ENCODE assay signal across 8 cellular contexts in the genomic region with DNA sequence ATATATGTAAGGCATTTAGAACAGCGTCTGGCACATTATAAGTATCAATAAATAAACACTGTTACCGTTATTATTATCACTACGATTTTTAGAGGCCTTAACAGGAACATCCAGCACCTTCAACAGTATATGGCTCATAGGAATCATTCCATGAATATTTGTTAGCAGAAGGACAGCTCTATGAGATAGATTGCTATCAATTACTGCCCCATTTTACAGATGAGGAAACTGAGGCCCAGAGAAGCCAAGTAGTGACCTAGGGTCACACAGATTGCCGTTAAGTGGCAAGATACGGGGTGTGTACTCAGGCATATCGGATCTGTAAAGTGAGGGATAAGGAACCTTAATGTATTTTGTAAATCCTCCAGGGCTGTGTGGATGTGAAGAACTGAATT. TPM values are rescaled to one million over a fixed set of nuclear protein-coding genes. Genes with fewer than 3 reads are reported as not detected.
DNase-seq lines count a peak whose midpoint lies in the region; ATAC-seq, FAIRE-seq and TF ChIP-seq lines count a peak whose summit lies in the region.

No MANE protein-coding gene starts in this region.

- TF ChIP-seq POLR2A in A549 (IDR thresholded peaks at IDR 0.05; ENCODE audit: low read length) (no peak), IMR-90 (IDR thresholded peaks at IDR 0.05; ENCODE audit: low read depth, low read length) (no peak)

- TF ChIP-seq RAD21 in A549 (conservative IDR thresholded peaks at IDR 0.05 in 1 of 2, IDR thresholded peaks at IDR 0.05 in 1 of 2) (no peak; a peak in 1 of 5 replicates), IMR-90 (IDR thresholded peaks at IDR 0.05; ENCODE audit: low read length) (no peak)

- no peaks in the 10 kb centered on the region for H3K9me3 ChIP-seq in A549
- no peaks in the 10 kb centered on the region for H3K9me3 ChIP-seq in IMR-90 (ENCODE audit: control insufficient read depth, insufficient read depth, low read length)
- H3K9me3 ChIP-seq in muscle layer of colon (ENCODE audit: low read length) = no peaks in the 10 kb centered on the region

- H3K36me3 ChIP-seq in IMR-90 (ENCODE audit: control insufficient read depth, insufficient read depth, low read length) (0 out of 2 replicates have a peak, but pooled peaks cover 2% of the 10 kb centered on the region), muscle layer of colon (ENCODE audit: insufficient read depth, low read length) (peaks cover 2% of the 10 kb centered on the region)

- 0 out of 2 replicates have a peak overlapping the region, but pooled peaks have one; percentile 11 for H3K56ac ChIP-seq in IMR-90 (ENCODE audit: extremely low read depth, insufficient read depth, low read length)

- CTCF ChIA-PET in A549 (lab: Yijun Ruan, JAX) (interaction anchor here (0.6 to 9.1 kb wide), 33 partner anchors 9 to 190 kb away, joined by 3 to 195 read pairs (median 4); a partner anchor contains a TSS), IMR-90 (lab: Yijun Ruan, JAX) (interaction anchor here (0.8 to 2.5 kb wide), 9 partner anchors 14 to 328 kb away, joined by 3 to 22 read pairs (median 4); a partner anchor contains a TSS)

- peak overlapping the region; percentile 3; the same call in 1 of the 2 replicates for H3K23ac ChIP-seq in IMR-90 (ENCODE audit: low read depth, low read length)

- dilution Hi-C loops in IMR-90 (cut with HindIII; ENCODE audit: low sequenced_read_pairs, unreplicated experiment) = no loop called here

- H3K27ac ChIP-seq in A549 (peak overlapping the region; percentile 86 to 92), IMR-90 (ENCODE audit: insufficient read depth, low read length) (peak overlapping the region; percentile 33), caudate nucleus (ENCODE audit: low read depth, low read length) (peak overlapping the region; percentile 92), muscle layer of colon (ENCODE audit: low read depth, low read length) (no peak overlapping the region)

- no peak for FAIRE-seq in A549 (lab: Jason Lieb, UNC)

- BruUV-seq in IMR-90 (replicated peaks; lab: Mats Ljungman, UMichigan) = no TSS peak

- ATAC-seq in A549 (no peak), IMR-90 (ENCODE audit: low read depth) (no peak), GM18858 (IDR thresholded peaks at IDR 0.05; ENCODE audit: unreplicated experiment) (no peak), HG02981 (IDR thresholded peaks at IDR 0.05; ENCODE audit: unreplicated experiment) (no peak)

- peaks cover 7 to 25% of the 10 kb centered on the region in 2 experiments; a peak in 2 of 4 replicates for H3K79me1 ChIP-seq in IMR-90 (ENCODE audit: low read depth in 1 of 2, low read length in 2 of 2)

- whole genome bisulfite sequencing in A549 (ENCODE audit: missing lambda C conversion rate) = 24% methylated on average over 6 of the region's 6 CpGs
- 32% methylated on average over 3 of the region's 6 CpGs; no CpG with 5 or more reads in 1 of the 2 experiments for WGBS in IMR-90 (ENCODE audit: extremely low coverage in 2 of 2, insufficient read length in 1 of 2), 2 experiments

- H3K4me3 ChIP-seq in A549 = peak overlapping the region; percentile 69
- H3K4me3 ChIP-seq in IMR-90 (ENCODE audit: insufficient read depth, low read depth, low read length) = peak overlapping the region; percentile 46
- H3K4me3 ChIP-seq in muscle layer of colon (ENCODE audit: low read depth in 1 of 2, low read length in 2 of 2) = peak overlapping the region; percentile 72 to 75

- peak overlapping the region; percentile 12; the same call in 1 of the 2 replicates for H2BK20ac ChIP-seq in IMR-90 (ENCODE audit: low read depth, low read length)

- H3K4me1 ChIP-seq in A549 (peaks cover 16% of the 10 kb centered on the region), IMR-90 (ENCODE audit: control insufficient read depth, insufficient read depth, low read length) (peaks cover 5% of the 10 kb centered on the region), muscle layer of colon (ENCODE audit: insufficient read depth, low read length) (peaks cover 20% of the 10 kb centered on the region)

- TF ChIP-seq CTCF in A549 (IDR thresholded peaks at IDR 0.05) (no peak; the same call in 2 of the 3 replicates), IMR-90 (conservative IDR thresholded peaks at IDR 0.05; ENCODE audit: low read depth, low read length) (no peak)

- in situ Hi-C loops in IMR-90 (cut with MboI; ENCODE audit: low sequenced_read_pairs) = loop anchor here (5.0 kb wide), 1 partner anchor 191 kb away; no protein-coding TSS in a partner anchor

- peak overlapping the region; percentile 98 for H2AK9ac ChIP-seq in IMR-90 (replicated peaks; ENCODE audit: low read depth, low read length, poor library complexity)

- H3K18ac ChIP-seq in IMR-90 (ENCODE audit: low read depth, low read length) = peak overlapping the region; percentile 15; the same call in 1 of the 2 replicates

- H3K4me2 ChIP-seq in A549 (peak overlapping the region; percentile 82), IMR-90 (ENCODE audit: low read depth, low read length) (peak overlapping the region; percentile 70)

- 0 out of 2 replicates have a peak, but pooled peaks cover 5% of the 10 kb centered on the region for H3K9me1 ChIP-seq in IMR-90 (ENCODE audit: insufficient read depth, low read length)

- intact Hi-C loops in IMR-90 (cut with micrococcal nuclease) = loop anchor here (1.0 to 5.0 kb wide), 5 partner anchors 49 to 191 kb away; no protein-coding TSS in a partner anchor

- peak overlapping the region; percentile 42 for H2BK5ac ChIP-seq in IMR-90 (ENCODE audit: low read depth, low read length, poor library complexity, severe bottlenecking)

- POLR2A ChIA-PET in A549 (lab: Yijun Ruan, JAX) (interaction anchor here (0.6 to 2.4 kb wide), 11 partner anchors 17 to 133 kb away, joined by 3 to 20 read pairs (median 5); a partner anchor contains a TSS), IMR-90 (lab: Charles Lee; ENCODE audit: unreplicated experiment) (interaction anchor here (0.5 to 0.8 kb wide), 2 partner anchors 85 to 89 kb away, joined by 3 read pairs; no protein-coding TSS in a partner anchor)

- no peak for TF ChIP-seq EP300 in A549 (IDR thresholded peaks at IDR 0.05)

- DNase-seq in A549 (ENCODE audit: low read depth in 1 of 2, low spot score in 1 of 2) (no peak), IMR-90 (no peak), caudate nucleus (lab: John Stamatoyannopoulos, UW) (no peak), nucleus accumbens (lab: John Stamatoyannopoulos, UW) (no peak), GM03348 (ENCODE audit: low spot score) (no peak)

- peak overlapping the region; percentile 86 for H4K91ac ChIP-seq in IMR-90 (ENCODE audit: insufficient read depth, low read depth, low read length)

- peak overlapping the region; percentile 96 for H3K4ac ChIP-seq in IMR-90 (ENCODE audit: low read depth, low read length)

- peak overlapping the region; percentile 98 for H2AFZ ChIP-seq in IMR-90 (replicated peaks; ENCODE audit: low read length, poor library complexity)

- 0 out of 3 replicates have a peak overlapping the region, but pooled peaks have one; percentile 6 for H2BK15ac ChIP-seq in IMR-90 (ENCODE audit: low read depth, low read length)

- H2AK5ac ChIP-seq in IMR-90 (ENCODE audit: low read depth, low read length) = peak overlapping the region; percentile 84

- H3K14ac ChIP-seq in IMR-90 (replicated peaks; ENCODE audit: low read depth, low read length) = peak overlapping the region; percentile 78

- H4K20me1 ChIP-seq in IMR-90 (ENCODE audit: insufficient read depth, low read length) = peaks cover 12% of the 10 kb centered on the region

- H3K9ac ChIP-seq in IMR-90 (ENCODE audit: low read depth, low read length) = peak overlapping the region; percentile 26
- H3K9ac ChIP-seq in muscle layer of colon (ENCODE audit: low read length) = no peak overlapping the region

- peak overlapping the region; percentile 87 for H4K5ac ChIP-seq in IMR-90 (ENCODE audit: low read depth, low read length)

- H2BK120ac ChIP-seq in IMR-90 (ENCODE audit: low read depth, low read length) = peak overlapping the region; percentile 8

- H4K8ac ChIP-seq in IMR-90 (ENCODE audit: low read depth in 2 of 2, low read length in 2 of 2) = peak overlapping the region; percentile 91 to 95

- H3K27me3 ChIP-seq in IMR-90 (ENCODE audit: control insufficient read depth, insufficient read depth, low read length) (no peaks in the 10 kb centered on the region), muscle layer of colon (ENCODE audit: control insufficient read depth in 1 of 2, insufficient read depth in 2 of 2, low read length in 2 of 2) (no peaks in the 10 kb centered on the region)

TF ChIP-seq in A549, 52 proteins besides CTCF, POLR2A, EP300 and RAD21 (continues in another document):
- TF ChIP-seq NFE2L2 (conservative IDR thresholded peaks at IDR 0.05; ENCODE audit: low read length) = no peak

RNA-seq across cellular contexts. Expression of a gene that starts 0.5 kb away (rescaled TPM):
- polyA plus RNA-seq in A549 (2011; rRNA removed) (81.4 and 89.3 TPM in 2 replicates), A549 (2017; fragmentation: RNase III; extraction: RNeasy Plus Mini Kit Qiagen cat#74134 plus additional on column Dnase treatment) (147 to 164 TPM (median 154 TPM) in 3 replicates), IMR-90 (2012; rRNA removed) (135 and 138 TPM in 2 replicates)
- 215 and 228 TPM in 2 replicates for polyA plus RNA-seq in A549 (2012; cell fraction: cytosol; rRNA removed)
- polyA plus RNA-seq in A549 (2012; cell fraction: nucleus; rRNA removed) = 141 and 143 TPM in 2 replicates
- 32.1 and 48.0 TPM in 2 replicates for polyA minus RNA-seq in A549 (2011; rRNA and poly(A)+ RNA removed)
- total RNA-seq in IMR-90 (2012; rRNA removed) = 142 and 156 TPM in 2 replicates
- polyA plus RNA-seq in IMR-90 (2012; cell fraction: cytosol; rRNA removed) = 82.4 and 236 TPM in 2 replicates
- polyA plus RNA-seq in IMR-90 (2012; cell fraction: nucleus; rRNA removed; ENCODE audit: low replicate concordance) = 75.4 and 108 TPM in 2 replicates

RNA-seq across cellular contexts. Expression of a gene that starts 29.4 kb away (rescaled TPM):
- polyA plus RNA-seq in A549 (2011; rRNA removed) (1.3 and 1.7 TPM in 2 replicates), A549 (2017; fragmentation: RNase III; extraction: RNeasy Plus Mini Kit Qiagen cat#74134 plus additional on column Dnase treatment) (1.8 to 2.6 TPM (median 2.0 TPM) in 3 replicates), IMR-90 (2012; rRNA removed) (0.14 and 0.15 TPM in 2 replicates)
- 1.7 and 2.0 TPM in 2 replicates for polyA plus RNA-seq in A549 (2012; cell fraction: cytosol; rRNA removed)
- polyA plus RNA-seq in A549 (2012; cell fraction: nucleus; rRNA removed) = 0.98 and 1.4 TPM in 2 replicates
- polyA minus RNA-seq in A549 (2011; rRNA and poly(A)+ RNA removed) = 1.6 and 2.8 TPM in 2 replicates
- 0.18 TPM in 1 of 2 replicates, not detected in the other for total RNA-seq in IMR-90 (2012; rRNA removed)
- 0.08 and 0.13 TPM in 2 replicates for polyA plus RNA-seq in IMR-90 (2012; cell fraction: cytosol; rRNA removed)
- polyA plus RNA-seq in IMR-90 (2012; cell fraction: nucleus; rRNA removed; ENCODE audit: low replicate concordance) = 0.38 and 0.45 TPM in 2 replicates

RNA-seq across cellular contexts. Expression of a gene that starts 30.3 kb away (rescaled TPM):
- polyA plus RNA-seq in A549 (2011; rRNA removed) = 1.4 and 1.7 TPM in 2 replicates
- polyA plus RNA-seq in A549 (2012; cell fraction: cytosol; rRNA removed) = 0.81 and 1.0 TPM in 2 replicates
- polyA plus RNA-seq in A549 (2012; cell fraction: nucleus; rRNA removed) = 1.3 and 2.1 TPM in 2 replicates
- 0.66 to 1.2 TPM (median 0.94 TPM) in 3 replicates for polyA plus RNA-seq in A549 (2017; fragmentation: RNase III; extraction: RNeasy Plus Mini Kit Qiagen cat#74134 plus additional on column Dnase treatment)
- polyA minus RNA-seq in A549 (2011; rRNA and poly(A)+ RNA removed) = 3.4 and 5.7 TPM in 2 replicates
- total RNA-seq in IMR-90 (2012; rRNA removed) = 9.1 and 9.4 TPM in 2 replicates
- polyA plus RNA-seq in IMR-90 (2012; rRNA removed) = 6.8 and 7.8 TPM in 2 replicates
- polyA plus RNA-seq in IMR-90 (2012; cell fraction: cytosol; rRNA removed) = 4.2 and 6.8 TPM in 2 replicates
- 5.3 and 12.5 TPM in 2 replicates for polyA plus RNA-seq in IMR-90 (2012; cell fraction: nucleus; rRNA removed; ENCODE audit: low replicate concordance)
